Comparison of ENCODE assay signal across 12 cellular contexts in the genomic region with DNA sequence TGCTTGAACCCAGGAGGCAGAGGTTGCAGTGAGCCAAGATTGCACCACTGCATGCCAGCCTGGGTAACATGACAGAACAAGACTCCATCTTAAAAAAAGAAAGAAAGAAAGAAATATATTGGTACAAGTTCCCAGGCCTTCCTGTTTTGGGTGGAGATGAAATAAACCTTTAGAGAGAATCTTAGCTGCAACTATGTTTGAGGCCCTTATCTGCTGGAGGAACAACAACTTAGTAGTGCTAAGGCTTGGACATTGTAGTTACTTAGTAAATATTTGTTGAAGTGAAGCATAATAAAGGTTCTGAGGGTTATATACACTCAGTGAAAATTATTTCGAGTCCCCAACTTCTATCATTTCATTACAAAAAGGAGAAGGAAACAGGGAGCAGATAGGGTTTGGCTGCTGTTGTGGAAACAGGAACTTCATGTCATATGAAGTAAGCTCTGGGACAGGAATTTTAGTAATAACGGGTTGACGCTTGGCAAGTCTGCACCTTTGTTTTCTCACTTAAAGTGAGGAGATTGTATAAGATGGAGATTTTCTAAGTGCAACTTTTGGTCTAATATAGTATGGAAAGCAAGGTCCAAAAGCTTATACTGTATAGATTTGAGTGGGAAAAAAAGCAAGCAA. TPM values are rescaled to one million over a fixed set of nuclear protein-coding genes. Genes with fewer than 3 reads are reported as not detected.
DNase-seq lines count a peak whose midpoint lies in the region; ATAC-seq and TF ChIP-seq lines count a peak whose summit lies in the region.
"Had no signal": no experiment of that assay in that cellular context is flagged by ENCODE, and none has a peak within 500 bp of the region (broad histone marks: within the 10 kb centered on the region; RNA-seq: fewer than 3 reads in every experiment).

No MANE protein-coding gene starts in this region.

- H3K36me3 Mint-ChIP-seq in stimulated activated naive B cell treated with anti-CD40 and anti-IgM and Interleukin-4, amounts not matched to agents 10 μg/mL and 1 μg/mL and 100 μg/mL, for 72 hours = no peaks in the 10 kb centered on the region
- H3K36me3 Mint-ChIP-seq in Calu3 (ENCODE audit: insufficient read depth, unreplicated experiment) = no peaks in the 10 kb centered on the region

- no peaks in the 10 kb centered on the region for H3K27me3 Mint-ChIP-seq in stimulated activated naive B cell treated with anti-CD40 and anti-IgM and Interleukin-4, amounts not matched to agents 10 μg/mL and 1 μg/mL and 100 μg/mL, for 72 hours
- no peaks in the 10 kb centered on the region for H3K27me3 Mint-ChIP-seq in Calu3 (ENCODE audit: unreplicated experiment)

- CTCF ChIA-PET in Calu3 (lab: Charles Lee) = interaction anchor here (0.7 kb wide), 1 partner anchor 291 kb away, joined by 3 read pairs; no protein-coding TSS in a partner anchor

- no TSS peak for BruUV-seq in Calu3 (replicated peaks; lab: Mats Ljungman, UMichigan)

- H3K36me3 ChIP-seq in lower lobe of right lung (no peaks in the 10 kb centered on the region), upper lobe of right lung (no peaks in the 10 kb centered on the region)

- no peak overlapping the region for H3K27ac Mint-ChIP-seq in stimulated activated naive B cell treated with anti-CD40 and anti-IgM and Interleukin-4, amounts not matched to agents 10 μg/mL and 1 μg/mL and 100 μg/mL, for 72 hours
- H3K27ac Mint-ChIP-seq in Calu3 (ENCODE audit: unreplicated experiment) = no peak overlapping the region
- H3K27ac Mint-ChIP-seq: activated naive CD4-positive, alpha-beta T cell treated with anti-CD3 and anti-CD28 coated beads for 36 hours had no signal

- H3K4me3 ChIP-seq in lower lobe of right lung = no peak overlapping the region
- no peak overlapping the region for H3K4me3 ChIP-seq in upper lobe of right lung

- H3K9me3 ChIP-seq in lower lobe of right lung (no peaks in the 10 kb centered on the region), upper lobe of right lung (no peaks in the 10 kb centered on the region)

- intact Hi-C loops in lower lobe of right lung (cut with DNase I) = no loop called here
- intact Hi-C loops in upper lobe of right lung (cut with DNase I) = no loop called here
- intact Hi-C loops in Calu3 (cut with micrococcal nuclease; ENCODE audit: unreplicated experiment) = no loop called here

- H3K9me3 Mint-ChIP-seq in stimulated activated naive B cell treated with anti-CD40 and anti-IgM and Interleukin-4, amounts not matched to agents 10 μg/mL and 1 μg/mL and 100 μg/mL, for 72 hours = no peaks in the 10 kb centered on the region
- H3K9me3 Mint-ChIP-seq in Calu3 (ENCODE audit: low read depth, unreplicated experiment) = no peaks in the 10 kb centered on the region
- H3K9me3 Mint-ChIP-seq: activated naive CD4-positive, alpha-beta T cell treated with anti-CD3 and anti-CD28 coated beads for 36 hours had no signal

- DNase-seq in DMS53 (lab: John Stamatoyannopoulos, UW) = peak; percentile 25
- no peak for DNase-seq in DMS53 treated with DMSO at 0.1 percent for 48 hours (lab: John Stamatoyannopoulos, UW; ENCODE audit: unreplicated experiment)
- DNase-seq in cerebellar cortex (ENCODE audit: low spot score) = peak; percentile 11
- no peak for DNase-seq in lower lobe of right lung
- DNase-seq in upper lobe of right lung = no peak
- no peak for DNase-seq in stimulated activated naive B cell treated with anti-CD40 and anti-IgM and Interleukin-4, amounts not matched to agents 10 μg/mL and 1 μg/mL and 100 μg/mL, for 72 hours
- no peak for DNase-seq in NCI-H1105 (lab: John Stamatoyannopoulos, UW)
- no peak for DNase-seq in Calu3
- DNase-seq: activated naive CD4-positive, alpha-beta T cell treated with anti-CD3 and anti-CD28 coated beads for 36 hours; NCI-H1694 had no signal

- H3K27ac ChIP-seq in lower lobe of right lung = peak overlapping the region; percentile 39
- peak overlapping the region; percentile 44 for H3K27ac ChIP-seq in upper lobe of right lung
- H3K27ac ChIP-seq: 22Rv1 had no signal

- TF ChIP-seq CTCF in lower lobe of right lung (IDR thresholded peaks at IDR 0.05) (no peak), upper lobe of right lung (IDR thresholded peaks at IDR 0.05) (no peak), Calu3 (IDR thresholded peaks at IDR 0.05; ENCODE audit: unreplicated experiment) (no peak)

- H3K27me3 ChIP-seq in lower lobe of right lung (ENCODE audit: low read depth) = no peaks in the 10 kb centered on the region
- H3K27me3 ChIP-seq in upper lobe of right lung = no peaks in the 10 kb centered on the region

- peaks cover 0 to 17% of the 10 kb centered on the region in 2 donors for H3K4me1 Mint-ChIP-seq in stimulated activated naive B cell treated with anti-CD40 and anti-IgM and Interleukin-4, amounts not matched to agents 10 μg/mL and 1 μg/mL and 100 μg/mL, for 72 hours
- no peaks in the 10 kb centered on the region for H3K4me1 Mint-ChIP-seq in Calu3 (ENCODE audit: low read depth, unreplicated experiment)

- ATAC-seq in lower lobe of right lung (peak; percentile 57 to 70), upper lobe of right lung (peak; percentile 72)
- no peak for ATAC-seq in stimulated activated naive B cell treated with anti-CD40 and anti-IgM and Interleukin-4, amounts not matched to agents 10 μg/mL and 1 μg/mL and 100 μg/mL, for 72 hours (replicated peaks)
- ATAC-seq: HCT116 had no signal

- H3K4me3 Mint-ChIP-seq in stimulated activated naive B cell treated with anti-CD40 and anti-IgM and Interleukin-4, amounts not matched to agents 10 μg/mL and 1 μg/mL and 100 μg/mL, for 72 hours = no peak overlapping the region
- H3K4me3 Mint-ChIP-seq in Calu3 (ENCODE audit: low read depth, unreplicated experiment) = no peak overlapping the region
- H3K4me3 Mint-ChIP-seq: activated naive CD4-positive, alpha-beta T cell treated with anti-CD3 and anti-CD28 coated beads for 36 hours had no signal

- H3K4me1 ChIP-seq in lower lobe of right lung (peaks cover 18% of the 10 kb centered on the region), upper lobe of right lung (peaks cover 18% of the 10 kb centered on the region)

RNA-seq across cellular contexts. Expression of gene AGPS, which starts 40.0 kb away (rescaled TPM):
- 60.1 TPM for total RNA-seq in lower lobe of right lung
- total RNA-seq in upper lobe of right lung = 44.8 TPM
- total RNA-seq in Calu3 (2022) = 55.2 and 69.9 TPM in 2 replicates

Comparison
In these comparisons a context has a peak if more than half of its experiments do, and no peak if none do; other contexts are left out.
1. DNase-seq: peak in DMS53 (single experiment) and cerebellar cortex (single experiment); none in DMS53 treated with DMSO at 0.1 percent for 48 hours (single experiment), lower lobe of right lung (single experiment), upper lobe of right lung (single experiment), stimulated activated naive B cell treated with anti-CD40 and anti-IgM and Interleukin-4, amounts not matched to agents 10 μg/mL and 1 μg/mL and 100 μg/mL, for 72 hours (single experiment), NCI-H1105 (single experiment) and Calu3 (single experiment).
2. ATAC-seq: peak in lower lobe of right lung (2 of 2) and upper lobe of right lung (single experiment); none in stimulated activated naive B cell treated with anti-CD40 and anti-IgM and Interleukin-4, amounts not matched to agents 10 μg/mL and 1 μg/mL and 100 μg/mL, for 72 hours (0 of 2).